Comparison of ENCODE assay signal across 8 cellular contexts in genomic region chr12:6535697-6535946, GRCh38. TPM values are rescaled to one million over a fixed set of nuclear protein-coding genes. Genes with fewer than 3 reads are reported as not detected.
DNase-seq lines count a peak whose midpoint lies in the region; ATAC-seq and TF ChIP-seq lines count a peak whose summit lies in the region.

No MANE protein-coding gene starts in this region.

- H4K20me1 ChIP-seq in OCI-LY3 (ENCODE audit: insufficient read depth, low read length) (peaks cover 42% of the 10 kb centered on the region), neural progenitor cell (ENCODE audit: low read depth) (peaks cover 72% of the 10 kb centered on the region)

- peaks cover 18% of the 10 kb centered on the region for H3K27me3 Mint-ChIP-seq in neural progenitor cell (ENCODE audit: insufficient read depth, low read depth)

- H3K4me3 Mint-ChIP-seq in neural progenitor cell = peak overlapping the region; percentile 95

- H3F3A ChIP-seq in neural progenitor cell (ENCODE audit: low read depth) = peaks cover 95% of the 10 kb centered on the region

- peaks cover 50% of the 10 kb centered on the region for H3K4me1 Mint-ChIP-seq in neural progenitor cell

- H3K36me3 ChIP-seq in OCI-LY3 (replicated peaks; ENCODE audit: low read depth, low read length) = peaks cover 51% of the 10 kb centered on the region
- peaks cover 4% of the 10 kb centered on the region for H3K36me3 ChIP-seq in endocrine pancreas (ENCODE audit: control insufficient read depth, insufficient read depth, low read length)
- peaks cover 6% of the 10 kb centered on the region for H3K36me3 ChIP-seq in neural progenitor cell

- H3K27me3 ChIP-seq in OCI-LY3 (ENCODE audit: low read depth, low read length) = no peaks in the 10 kb centered on the region
- no peaks in the 10 kb centered on the region for H3K27me3 ChIP-seq in endocrine pancreas (ENCODE audit: control insufficient read depth, insufficient read depth, low read length)
- H3K27me3 ChIP-seq in neural progenitor cell = no peaks in the 10 kb centered on the region

- H3K9me3 ChIP-seq in OCI-LY3 (ENCODE audit: insufficient read depth, low read length) (no peaks in the 10 kb centered on the region), endocrine pancreas (ENCODE audit: control insufficient read depth, low read length) (no peaks in the 10 kb centered on the region), neural progenitor cell (ENCODE audit: low read depth) (no peaks in the 10 kb centered on the region)

- H3K4me3 ChIP-seq in OCI-LY3 (ENCODE audit: low read length) = peak overlapping the region; percentile 88
- peak overlapping the region; percentile 26 for H3K4me3 ChIP-seq in endocrine pancreas (ENCODE audit: control insufficient read depth, insufficient read depth, low read length)
- H3K4me3 ChIP-seq in neural progenitor cell = peak overlapping the region; percentile 89

- H3K4me1 ChIP-seq in OCI-LY3 (ENCODE audit: low read length) (peaks cover 51% of the 10 kb centered on the region), endocrine pancreas (ENCODE audit: control insufficient read depth, insufficient read depth, low read length) (no peaks in the 10 kb centered on the region), neural progenitor cell (peaks cover 33% of the 10 kb centered on the region)

- H2AFZ ChIP-seq in OCI-LY3 (ENCODE audit: low read depth, low read length) (no peak overlapping the region), neural progenitor cell (replicated peaks) (no peak overlapping the region)

- no peak for TF ChIP-seq CTCF in C4-2B (conservative IDR thresholded peaks at IDR 0.05)
- TF ChIP-seq CTCF in OCI-LY3 (IDR thresholded peaks at IDR 0.05; ENCODE audit: low read depth, low read length) = no peak
- TF ChIP-seq CTCF in neural progenitor cell (IDR thresholded peaks at IDR 0.05) = no peak

- H3K4me2 ChIP-seq in OCI-LY3 (ENCODE audit: low read length) (peak overlapping the region; percentile 83), neural progenitor cell (peak overlapping the region; percentile 99)

- no peak overlapping the region for H3K27ac Mint-ChIP-seq in neural progenitor cell

- H3K36me3 Mint-ChIP-seq in neural progenitor cell = peaks cover 22% of the 10 kb centered on the region

- H3K27ac ChIP-seq in C4-2B = peak overlapping the region; percentile 97
- H3K27ac ChIP-seq in OCI-LY3 (ENCODE audit: low read length) = peak overlapping the region; percentile 85
- peak overlapping the region; percentile 85 for H3K27ac ChIP-seq in neural progenitor cell

- POLR2A ChIA-PET in HEK293T (lab: Yijun Ruan, JAX) = interaction anchor here (0.7 to 3.0 kb wide), 10 partner anchors 9 to 199 kb away, joined by 3 to 77 read pairs (median 8); partner anchors contain the start of genes COPS7A, IFFO1, MRPL51 and NCAPD2

- no peak for DNase-seq in neural progenitor cell (ENCODE audit: low spot score)
- no peak for DNase-seq in HEK293T (ENCODE audit: extremely low spot score)
- DNase-seq in activated effector memory CD4-positive, alpha-beta T cell treated with anti-CD3 and anti-CD28 coated beads, Interleukin-2, amount 50 U/mL, for 16 hours = no peak
- DNase-seq in DMS 273 treated with DMSO at 0.1 percent for 48 hours (lab: John Stamatoyannopoulos, UW) = no peak

- ATAC-seq in HG02840 (IDR thresholded peaks at IDR 0.05; ENCODE audit: low FRiP score, unreplicated experiment) = no peak

- H3K9me3 Mint-ChIP-seq in neural progenitor cell = no peaks in the 10 kb centered on the region

- H3K79me2 ChIP-seq in OCI-LY3 (ENCODE audit: low read length) = peaks cover 47% of the 10 kb centered on the region
- peaks cover 57% of the 10 kb centered on the region for H3K79me2 ChIP-seq in neural progenitor cell (ENCODE audit: low read depth)

- H3K9ac ChIP-seq in OCI-LY3 (ENCODE audit: low read length) (peak overlapping the region; percentile 98), endocrine pancreas (ENCODE audit: control insufficient read depth, insufficient read depth, low read length) (peak overlapping the region; percentile 75), neural progenitor cell (peak overlapping the region; percentile 74)

- CTCF ChIA-PET in HEK293T (lab: Yijun Ruan, JAX) = interaction anchor here (0.7 to 1.5 kb wide), 2 partner anchors 18 to 21 kb away, joined by 3 to 6 read pairs; no protein-coding TSS in a partner anchor

TF ChIP-seq in HEK293T, 16 proteins besides CTCF, POLR2A, EP300 and RAD21:
- no peak for TF ChIP-seq SUZ12 (IDR thresholded peaks at IDR 0.05)
- no peak for TF ChIP-seq PKNOX1 (IDR thresholded peaks at IDR 0.05)
- no peak for TF ChIP-seq L3MBTL2 (conservative IDR thresholded peaks at IDR 0.05)
- TF ChIP-seq LEF1 (IDR thresholded peaks at IDR 0.05; ENCODE audit: borderline replicate concordance) = no peak
- TF ChIP-seq FOXM1 (IDR thresholded peaks at IDR 0.05; ENCODE audit: borderline replicate concordance) = no peak
- no peak for TF ChIP-seq FOXK2 (IDR thresholded peaks at IDR 0.05)
- TF ChIP-seq NFRKB (IDR thresholded peaks at IDR 0.05) = no peak
- TF ChIP-seq ARNT (IDR thresholded peaks at IDR 0.05) = no peak
- TF ChIP-seq CTBP1 (IDR thresholded peaks at IDR 0.05; ENCODE audit: borderline replicate concordance) = no peak
- TF ChIP-seq BHLHE40 (IDR thresholded peaks at IDR 0.05; ENCODE audit: borderline replicate concordance) = no peak
- TF ChIP-seq ELF4 (IDR thresholded peaks at IDR 0.05) = no peak
- no peak for TF ChIP-seq ZNF384 (IDR thresholded peaks at IDR 0.05)

RNA-seq across cellular contexts. Expression of gene GAPDH, which starts 1.3 kb away (rescaled TPM):
- total RNA-seq in neural progenitor cell (ENCODE audit: low replicate concordance) = 3,866 and 6,177 TPM in 2 replicates

RNA-seq across cellular contexts. Expression of gene IFFO1, which starts 20.2 kb away (rescaled TPM):
- total RNA-seq in neural progenitor cell (ENCODE audit: low replicate concordance) = 9.9 and 21.1 TPM in 2 replicates

RNA-seq across cellular contexts. Expression of gene NOP2, which starts 32.5 kb away (rescaled TPM):
- 43.8 and 47.8 TPM in 2 replicates for total RNA-seq in neural progenitor cell (ENCODE audit: low replicate concordance)

RNA-seq across cellular contexts. Expression of gene NCAPD2, which starts 41.7 kb away (rescaled TPM):
- total RNA-seq in neural progenitor cell (ENCODE audit: low replicate concordance) = 113 and 120 TPM in 2 replicates

RNA-seq across cellular contexts. Expression of gene MRPL51, which starts 42.6 kb away (rescaled TPM):
- 95.2 and 143 TPM in 2 replicates for total RNA-seq in neural progenitor cell (ENCODE audit: low replicate concordance)

Comparison
In these comparisons a context has a peak if more than half of its experiments do, and no peak if none do; other contexts are left out.
1. H3K4me3 ChIP-seq: peak in every context shown above with its lines; median percentile 89 in neural progenitor cell; 88 in OCI-LY3; 26 in endocrine pancreas.